ENCODE assay signal across 22 cellular contexts in the genomic region with DNA sequence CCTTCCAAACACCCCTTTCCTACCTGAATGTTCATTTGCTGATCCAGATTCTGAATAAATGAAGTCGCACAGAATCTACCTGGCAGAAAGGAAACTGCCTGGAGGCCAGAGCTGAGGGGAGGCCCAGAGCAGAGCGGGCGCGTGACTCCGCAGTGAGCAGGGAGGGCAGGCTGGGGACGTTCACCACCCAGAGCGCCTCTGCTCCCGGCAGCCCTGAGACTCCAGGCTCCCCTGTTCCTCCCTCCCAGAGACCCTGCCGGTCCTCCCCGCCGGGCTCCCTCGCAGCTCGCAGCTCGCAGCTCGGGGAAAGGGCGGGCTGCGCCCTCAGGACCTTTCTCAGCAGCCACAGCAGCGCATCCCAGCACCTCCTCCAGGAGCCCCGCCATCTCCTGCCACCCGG.
DNase-seq lines count a peak whose midpoint lies in the region; ATAC-seq and TF ChIP-seq lines count a peak whose summit lies in the region.
"Had no signal": no experiment of that assay in that cellular context is flagged by ENCODE, and none has a peak within 500 bp of the region (broad histone marks: within the 10 kb centered on the region; RNA-seq: fewer than 3 reads in every experiment).

No MANE protein-coding gene starts in this region.

- H3K4me1 Mint-ChIP-seq in effector memory CD8-positive, alpha-beta T cell (ENCODE audit: low read depth in 2 of 2), result peaks cover 0 to 2% of the 10 kb centered on the region in 2 donors
- H3K4me1 Mint-ChIP-seq: endodermal cell, immature natural killer cell had no signal

- no peak overlapping the region for H2BK5ac ChIP-seq in mesenchymal stem cell (ENCODE audit: low read depth, low read length, poor library complexity, severe bottlenecking)

- DNase-seq in GM23248 (no peak), mesenchymal stem cell (no peak), spleen (no peak), testis (no peak), KG1 (lab: John Stamatoyannopoulos, UW) (no peak)
- no peak for DNase-seq in effector memory CD8-positive, alpha-beta T cell
- DNase-seq: activated CD4-positive, CD25-positive, alpha-beta regulatory T cell treated with anti-CD3 and anti-CD28 coated beads, Interleukin-2, amount 50 U/mL, for 72 hours; C1 segment of cervical spinal cord; endodermal cell; immature natural killer cell; naive thymus-derived CD8-positive, alpha-beta T cell; NCI-H1092; NCI-H2081; NCI-H510A; stimulated activated CD4-positive, alpha-beta T cell treated with anti-CD3 and anti-CD28 coated beads, Interleukin-4, amount 100 ng/mL, for 1 hour had no signal

- no peaks in the 10 kb centered on the region for H3K79me2 ChIP-seq in GM23248 (ENCODE audit: insufficient read depth)
- H3K79me2 ChIP-seq: parathyroid adenoma had no signal

- H3K4ac ChIP-seq in mesenchymal stem cell (ENCODE audit: low read depth in 1 of 2, low read length in 2 of 2), result peak overlapping the region in 1 of 2 experiments; percentile 77

- no peak for TF ChIP-seq CTCF in spleen (IDR thresholded peaks at IDR 0.05 in 8 of 11, conservative IDR thresholded peaks at IDR 0.05 in 3 of 11)
- TF ChIP-seq CTCF in testis (IDR thresholded peaks at IDR 0.05), result no peak

- TF ChIP-seq POLR2A in spleen (IDR thresholded peaks at IDR 0.05) (no peak), testis (IDR thresholded peaks at IDR 0.05) (no peak)

- no peak overlapping the region for H2AK5ac ChIP-seq in mesenchymal stem cell (ENCODE audit: low read length, severe bottlenecking)

- no peaks in the 10 kb centered on the region for H3K27me3 ChIP-seq in GM23248 (replicated peaks; ENCODE audit: insufficient read depth)
- no peaks in the 10 kb centered on the region for H3K27me3 ChIP-seq in esophagus (ENCODE audit: control insufficient read depth in 1 of 2, insufficient read depth in 2 of 2, low read length in 2 of 2)
- peaks cover 0 to 2% of the 10 kb centered on the region in 2 experiments for H3K27me3 ChIP-seq in mesenchymal stem cell (ENCODE audit: control insufficient read depth in 1 of 2, insufficient read depth in 1 of 2, low read length in 2 of 2)
- no peaks in the 10 kb centered on the region for H3K27me3 ChIP-seq in spleen (replicated peaks in 1 of 7)
- H3K27me3 ChIP-seq in testis, result no peaks in the 10 kb centered on the region

- H3K4me3 ChIP-seq in GM23248 (no peak overlapping the region), esophagus (ENCODE audit: low read depth in 1 of 2, low read length in 2 of 2) (no peak overlapping the region), mesenchymal stem cell (ENCODE audit: insufficient read depth in 1 of 2, low read depth in 1 of 2, low read length in 2 of 2) (no peak overlapping the region), spleen (no peak overlapping the region), testis (peak overlapping the region in 1 of 2 donors; percentile 39)
- H3K4me3 ChIP-seq: smooth muscle cell had no signal

- H3K4me1 ChIP-seq in GM23248 (ENCODE audit: insufficient read depth) (peaks cover 42% of the 10 kb centered on the region), esophagus (ENCODE audit: control insufficient read depth in 2 of 2, insufficient read depth in 2 of 2, low read length in 1 of 2) (no peaks in the 10 kb centered on the region), mesenchymal stem cell (ENCODE audit: control insufficient read depth, insufficient read depth, low read depth, low read length) (no peaks in the 10 kb centered on the region), spleen (peaks cover 0 to 15% (median 4%) of the 10 kb centered on the region in 6 donors), testis (peaks cover 11% of the 10 kb centered on the region)
- H3K4me1 ChIP-seq: parathyroid adenoma had no signal

- H3K18ac ChIP-seq in mesenchymal stem cell (ENCODE audit: low read depth in 1 of 2, low read length in 2 of 2), result peak overlapping the region; percentile 26 to 87

- peak overlapping the region; percentile 66 for H4K91ac ChIP-seq in mesenchymal stem cell (ENCODE audit: low read length)

- H3K9ac ChIP-seq in GM23248 (peak overlapping the region; percentile 31; the same call in 1 of the 2 replicates), mesenchymal stem cell (ENCODE audit: low read length) (peak overlapping the region; percentile 61)
- H3K9ac ChIP-seq: parathyroid adenoma had no signal

- no peak overlapping the region for H3K27ac Mint-ChIP-seq in effector memory CD8-positive, alpha-beta T cell
- H3K27ac Mint-ChIP-seq: activated naive CD8-positive, alpha-beta T cell; endodermal cell; immature natural killer cell; naive thymus-derived CD8-positive, alpha-beta T cell; stimulated activated naive CD8-positive, alpha-beta T cell treated with anti-CD3 and anti-CD28 coated beads, Interleukin-15, Interleukin-2, amounts not matched to agents 100 ng/mL and 50 ng/mL, for 24 hours had no signal

- no peaks in the 10 kb centered on the region for H3K9me3 Mint-ChIP-seq in effector memory CD8-positive, alpha-beta T cell
- H3K9me3 Mint-ChIP-seq: endodermal cell had no signal

- no peak overlapping the region for H3K4me3 Mint-ChIP-seq in effector memory CD8-positive, alpha-beta T cell
- H3K4me3 Mint-ChIP-seq: activated naive CD8-positive, alpha-beta T cell; endodermal cell; immature natural killer cell; naive thymus-derived CD8-positive, alpha-beta T cell; stimulated activated naive CD8-positive, alpha-beta T cell treated with anti-CD3 and anti-CD28 coated beads, Interleukin-15, Interleukin-2, amounts not matched to agents 100 ng/mL and 50 ng/mL, for 24 hours had no signal

- in situ Hi-C loops in GM23248 (cut with MboI), result no loop called here

- peak overlapping the region; percentile 6 to 93 for H2BK12ac ChIP-seq in mesenchymal stem cell (ENCODE audit: low read length in 2 of 2)

- H3K14ac ChIP-seq in mesenchymal stem cell (ENCODE audit: low read length in 2 of 2), result peak overlapping the region in 1 of 2 experiments; percentile 46

- no peaks in the 10 kb centered on the region for H3K36me3 ChIP-seq in GM23248 (ENCODE audit: low read depth)
- no peaks in the 10 kb centered on the region for H3K36me3 ChIP-seq in esophagus (ENCODE audit: control insufficient read depth in 2 of 2, insufficient read depth in 2 of 2, low read length in 1 of 2)
- no peaks in the 10 kb centered on the region for H3K36me3 ChIP-seq in mesenchymal stem cell (ENCODE audit: control insufficient read depth in 1 of 2, insufficient read depth in 2 of 2, low read depth in 1 of 2, low read length in 2 of 2)
- H3K36me3 ChIP-seq in spleen, result no peaks in the 10 kb centered on the region
- H3K36me3 ChIP-seq in testis (ENCODE audit: low read depth, missing control alignments), result no peaks in the 10 kb centered on the region

- H3K36me3 Mint-ChIP-seq in effector memory CD8-positive, alpha-beta T cell (ENCODE audit: insufficient read depth), result peaks cover 4% of the 10 kb centered on the region

- peak overlapping the region; percentile 19 for H4K8ac ChIP-seq in mesenchymal stem cell (ENCODE audit: low read length)

- no peaks in the 10 kb centered on the region for H4K20me1 ChIP-seq in GM23248 (ENCODE audit: insufficient read depth)

- no peak overlapping the region for H2BK15ac ChIP-seq in mesenchymal stem cell (ENCODE audit: low read depth, poor library complexity, severe bottlenecking)

- H2AFZ ChIP-seq in GM23248 (0 out of 2 replicates have a peak overlapping the region, but pooled peaks have one; percentile 33), mesenchymal stem cell (ENCODE audit: low read depth, low read length) (no peak overlapping the region)
- H2AFZ ChIP-seq: parathyroid adenoma had no signal

- H2BK120ac ChIP-seq in mesenchymal stem cell (ENCODE audit: low read depth, low read length), result peak overlapping the region; percentile 84

- H3K4me2 ChIP-seq in GM23248 (ENCODE audit: unreplicated experiment), result peak overlapping the region; percentile 59
- no peak overlapping the region for H3K4me2 ChIP-seq in mesenchymal stem cell (ENCODE audit: low read length, poor library complexity, severe bottlenecking)
- H3K4me2 ChIP-seq: smooth muscle cell had no signal

- H3K27me3 Mint-ChIP-seq in effector memory CD8-positive, alpha-beta T cell, result peaks cover 6% of the 10 kb centered on the region in 2 donors
- H3K27me3 Mint-ChIP-seq: activated naive CD8-positive, alpha-beta T cell; naive thymus-derived CD8-positive, alpha-beta T cell; stimulated activated naive CD8-positive, alpha-beta T cell treated with anti-CD3 and anti-CD28 coated beads, Interleukin-15, Interleukin-2, amounts not matched to agents 100 ng/mL and 50 ng/mL, for 24 hours had no signal

- H3K79me1 ChIP-seq in mesenchymal stem cell (replicated peaks; ENCODE audit: low read length, poor library complexity, severe bottlenecking), result no peaks in the 10 kb centered on the region

- intact Hi-C loops in spleen (cut with DNase I; ENCODE audit: low total_unique reads) (no loop called here), testis (cut with DNase I; ENCODE audit: low total_unique reads) (no loop called here)

- no peak for ATAC-seq in effector memory CD8-positive, alpha-beta T cell (replicated peaks)
- no peak for ATAC-seq in GM18519 (IDR thresholded peaks at IDR 0.05; ENCODE audit: low FRiP score, unreplicated experiment)
- ATAC-seq: naive thymus-derived CD8-positive, alpha-beta T cell had no signal

- WGBS in GM23248 (ENCODE audit: low coverage in 1 of 2, low lambda C conversion rate in 2 of 2, missing lambda C conversion rate in 2 of 2), 2 experiments, result 88 to 91% methylated on average over 20 of the region's 20 CpGs
- 95 to 97% methylated on average over 20 of the region's 20 CpGs for WGBS in esophagus, 2 donors
- 98% methylated on average over 20 of the region's 20 CpGs for WGBS in mesenchymal stem cell
- 92 to 97% (median 94%) methylated on average over 18 to 20 of the region's 20 CpGs for WGBS in spleen, 5 donors
- 69 to 73% methylated on average over 6 to 20 of the region's 20 CpGs for WGBS in testis, 2 donors

- H3F3A ChIP-seq in GM23248 (ENCODE audit: insufficient read depth), result peaks cover 17% of the 10 kb centered on the region

- H3K9me2 ChIP-seq in GM23248 (ENCODE audit: insufficient read depth), result no peaks in the 10 kb centered on the region

- H3K23ac ChIP-seq in mesenchymal stem cell (ENCODE audit: low read length in 2 of 2), result no peak overlapping the region

- H3K27ac ChIP-seq in GM23248, result peak overlapping the region; percentile 65
- H3K27ac ChIP-seq in esophagus (ENCODE audit: low read depth in 2 of 2, low read length in 1 of 2), result peak overlapping the region; percentile 41 to 54
- H3K27ac ChIP-seq in mesenchymal stem cell (ENCODE audit: low read length, poor library complexity, severe bottlenecking), result no peak overlapping the region
- H3K27ac ChIP-seq in spleen, result peak overlapping the region in 5 of 8 donors; percentile 9 to 61 (median 53)
- peak overlapping the region in 1 of 2 donors; percentile 72 for H3K27ac ChIP-seq in testis
- H3K27ac ChIP-seq: RWPE1 had no signal

- H3K9me3 ChIP-seq in GM23248 (ENCODE audit: low read depth) (no peaks in the 10 kb centered on the region), esophagus (ENCODE audit: control insufficient read depth in 2 of 2, insufficient read depth in 1 of 2, low read depth in 1 of 2, low read length in 1 of 2) (no peaks in the 10 kb centered on the region), mesenchymal stem cell (ENCODE audit: control insufficient read depth, low read length) (peaks cover 25% of the 10 kb centered on the region), spleen (no peaks in the 10 kb centered on the region), testis (no peaks in the 10 kb centered on the region)
